Comparison of ENCODE assay signal across 1 cellular context in the genomic region with DNA sequence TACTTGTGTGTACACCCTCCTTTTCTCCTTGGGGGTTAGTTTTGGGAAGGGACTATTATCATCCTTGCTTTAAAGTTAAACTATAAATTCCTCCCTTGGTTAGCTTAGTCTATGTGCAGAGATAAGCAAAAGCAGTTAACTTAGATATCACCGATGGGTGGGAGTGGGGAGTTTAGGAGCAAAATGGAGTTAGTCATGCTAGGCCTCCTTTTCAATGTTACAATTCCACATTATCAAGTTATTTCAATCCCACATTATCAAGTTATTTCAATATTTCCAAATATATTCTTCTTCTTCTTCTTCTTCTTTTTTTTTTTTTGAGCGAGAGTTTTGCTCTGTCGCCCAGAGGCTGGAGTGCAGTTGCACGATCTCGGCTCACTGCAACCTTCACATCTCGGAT.
TF ChIP-seq lines count a peak whose summit lies in the region.

No MANE protein-coding gene starts in this region.

TF ChIP-seq in WTC11, 78 proteins besides CTCF, POLR2A, EP300 and RAD21:
- TF ChIP-seq, protein P1, sequence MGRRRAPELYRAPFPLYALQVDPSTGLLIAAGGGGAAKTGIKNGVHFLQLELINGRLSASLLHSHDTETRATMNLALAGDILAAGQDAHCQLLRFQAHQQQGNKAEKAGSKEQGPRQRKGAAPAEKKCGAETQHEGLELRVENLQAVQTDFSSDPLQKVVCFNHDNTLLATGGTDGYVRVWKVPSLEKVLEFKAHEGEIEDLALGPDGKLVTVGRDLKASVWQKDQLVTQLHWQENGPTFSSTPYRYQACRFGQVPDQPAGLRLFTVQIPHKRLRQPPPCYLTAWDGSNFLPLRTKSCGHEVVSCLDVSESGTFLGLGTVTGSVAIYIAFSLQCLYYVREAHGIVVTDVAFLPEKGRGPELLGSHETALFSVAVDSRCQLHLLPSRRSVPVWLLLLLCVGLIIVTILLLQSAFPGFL (CRISPR knock-in tag; IDR thresholded peaks at IDR 0.05; ENCODE audit: borderline replicate concordance) = no peak
- TF ChIP-seq, protein P2, sequence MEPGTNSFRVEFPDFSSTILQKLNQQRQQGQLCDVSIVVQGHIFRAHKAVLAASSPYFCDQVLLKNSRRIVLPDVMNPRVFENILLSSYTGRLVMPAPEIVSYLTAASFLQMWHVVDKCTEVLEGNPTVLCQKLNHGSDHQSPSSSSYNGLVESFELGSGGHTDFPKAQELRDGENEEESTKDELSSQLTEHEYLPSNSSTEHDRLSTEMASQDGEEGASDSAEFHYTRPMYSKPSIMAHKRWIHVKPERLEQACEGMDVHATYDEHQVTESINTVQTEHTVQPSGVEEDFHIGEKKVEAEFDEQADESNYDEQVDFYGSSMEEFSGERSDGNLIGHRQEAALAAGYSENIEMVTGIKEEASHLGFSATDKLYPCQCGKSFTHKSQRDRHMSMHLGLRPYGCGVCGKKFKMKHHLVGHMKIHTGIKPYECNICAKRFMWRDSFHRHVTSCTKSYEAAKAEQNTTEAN (CRISPR knock-in tag; IDR thresholded peaks at IDR 0.05) = no peak
